In genomic region chr20:1887321-1887720, GRCh38 we compare ENCODE assay signal across 16 cellular contexts. TPM values are rescaled to one million over a fixed set of nuclear protein-coding genes. Genes with fewer than 3 reads are reported as not detected.
A peak's percentile ranks its signal among the peaks of the same experiment; 100 is the strongest.
DNase-seq lines count a peak whose midpoint lies in the region; ATAC-seq, FAIRE-seq and TF ChIP-seq lines count a peak whose summit lies in the region.
"Had no signal": no experiment of that assay in that cellular context is flagged by ENCODE, and none has a peak within 500 bp of the region (broad histone marks: within the 10 kb centered on the region; RNA-seq: fewer than 3 reads in every experiment).

No MANE protein-coding gene starts in this region.

- FAIRE-seq in HepG2 (lab: Jason Lieb, UNC), result no peak
- FAIRE-seq: A204.1, GM12892 had no signal

- TF ChIP-seq EP300 in HepG2 (IDR thresholded peaks at IDR 0.05; ENCODE audit: low read depth in 2 of 2, low read length in 2 of 2) (no peak), HepG2 (CRISPR knock-in tag; IDR thresholded peaks at IDR 0.05; ENCODE audit: borderline replicate concordance) (no peak)

- no peaks in the 10 kb centered on the region for H3K79me2 ChIP-seq in HepG2 (ENCODE audit: insufficient read depth, low read length)

- H3K9ac ChIP-seq in HepG2 (ENCODE audit: insufficient read depth, low read depth, low read length) (no peak overlapping the region), colonic mucosa (ENCODE audit: low read depth in 2 of 2, low read length in 2 of 2) (no peak overlapping the region)

- no peak overlapping the region; a peak in 1 of 6 replicates for H3K4me3 ChIP-seq in HepG2 (replicated peaks in 1 of 3; ENCODE audit: insufficient read depth in 1 of 3, low read depth in 2 of 3, low read length in 3 of 3)
- no peak overlapping the region for H3K4me3 ChIP-seq in right lobe of liver
- H3K4me3 ChIP-seq in colonic mucosa, result no peak overlapping the region
- H3K4me3 ChIP-seq in lower leg skin (ENCODE audit: low read depth, poor library complexity, severe bottlenecking), result no peak overlapping the region
- no peak overlapping the region for H3K4me3 ChIP-seq in right cardiac atrium (ENCODE audit: low read length)
- H3K4me3 ChIP-seq: HAP-1 had no signal

- H3K27me3 ChIP-seq in HepG2 (ENCODE audit: control insufficient read depth in 1 of 2, insufficient read depth in 2 of 2, low read length in 2 of 2) (peaks cover 1 to 5% of the 10 kb centered on the region in 2 experiments; a peak in 3 of 5 replicates), right lobe of liver (no peaks in the 10 kb centered on the region), colonic mucosa (no peaks in the 10 kb centered on the region), right cardiac atrium (ENCODE audit: control insufficient read depth, insufficient read depth) (no peaks in the 10 kb centered on the region)

- H3K9me3 ChIP-seq in HepG2 (ENCODE audit: low read length), result no peaks in the 10 kb centered on the region
- H3K9me3 ChIP-seq in right lobe of liver, result no peaks in the 10 kb centered on the region
- H3K9me3 ChIP-seq in colonic mucosa, result no peaks in the 10 kb centered on the region
- H3K9me3 ChIP-seq in right cardiac atrium (ENCODE audit: control insufficient read depth, low read length), result no peaks in the 10 kb centered on the region
- H3K9me3 ChIP-seq: HAP-1 had no signal

- ATAC-seq in HepG2 (no peak), right lobe of liver (no peak), GM18909 (IDR thresholded peaks at IDR 0.05; ENCODE audit: poor library complexity, unreplicated experiment) (no peak), right cardiac atrium (no peak)

- DNase-seq in HepG2 (ENCODE audit: low spot score) (no peak), right lobe of liver (no peak), colonic mucosa (peak; percentile 39), myocyte (ENCODE audit: low read depth) (peak; percentile 71), lower leg skin (ENCODE audit: low spot score in 2 of 2) (no peak), D341Med (ENCODE audit: low spot score) (no peak), right cardiac atrium (no peak)
- DNase-seq: CD4-positive, CD25-positive, alpha-beta regulatory T cell; DMS79 treated with DMSO at 0.1 percent for 48 hours; GDM1; NCI-H1092; NCI-H1694 had no signal

- WGBS in HepG2 (ENCODE audit: low lambda C conversion rate), result 40% methylated on average over 5 of the region's 5 CpGs
- WGBS in right lobe of liver (ENCODE audit: insufficient coverage, low coverage, low lambda C conversion rate, missing lambda C conversion rate), result 65% methylated on average over 5 of the region's 5 CpGs
- 20 to 34% methylated on average over 5 of the region's 5 CpGs for WGBS in lower leg skin, 2 donors
- WGBS in right cardiac atrium, result 35% methylated on average over 5 of the region's 5 CpGs

- POLR2A ChIA-PET in HepG2 (lab: Yijun Ruan, JAX), result no interaction called here

- peaks cover 74% of the 10 kb centered on the region for H3K4me1 ChIP-seq in HepG2 (ENCODE audit: insufficient read depth, low read length)
- H3K4me1 ChIP-seq in right lobe of liver, result peaks cover 0 to 30% (median 8%) of the 10 kb centered on the region in 4 donors
- H3K4me1 ChIP-seq in colonic mucosa, result no peaks in the 10 kb centered on the region
- no peaks in the 10 kb centered on the region for H3K4me1 ChIP-seq in right cardiac atrium (ENCODE audit: control insufficient read depth, insufficient read depth, low read length)
- H3K4me1 ChIP-seq: HAP-1 had no signal

- no TSS peak for BruUV-seq in HepG2 (replicated peaks; lab: Mats Ljungman, UMichigan)

- CTCF ChIA-PET in HepG2 (lab: Yijun Ruan, JAX; ENCODE audit: low intra/inter-chr PET ratio, low total read pairs), result no interaction called here

- H3K36me3 ChIP-seq in HepG2 (replicated peaks in 1 of 2; ENCODE audit: control insufficient read depth in 1 of 2, insufficient read depth in 2 of 2, low read length in 2 of 2) (no peaks in the 10 kb centered on the region), right lobe of liver (no peaks in the 10 kb centered on the region), colonic mucosa (no peaks in the 10 kb centered on the region)
- H3K36me3 ChIP-seq: HAP-1 had no signal

- H3K4me2 ChIP-seq in HepG2 (ENCODE audit: low read depth, low read length), result peak overlapping the region; percentile 37

- TF ChIP-seq CTCF in HepG2 (CRISPR knock-in tag; IDR thresholded peaks at IDR 0.05), result no peak
- TF ChIP-seq CTCF in right lobe of liver (IDR thresholded peaks at IDR 0.05), result no peak
- TF ChIP-seq CTCF in colonic mucosa (IDR thresholded peaks at IDR 0.05), result no peak
- TF ChIP-seq CTCF in lower leg skin (IDR thresholded peaks at IDR 0.05), result no peak

- no peak overlapping the region for H2AFZ ChIP-seq in HepG2 (ENCODE audit: low read length)

- intact Hi-C loops in HepG2 (cut with micrococcal nuclease; ENCODE audit: unreplicated experiment) (no loop called here), right lobe of liver (cut with DNase I) (loop anchor here (10.0 kb wide), 1 partner anchor 47 kb away; no protein-coding TSS in a partner anchor), colonic mucosa (cut with DNase I) (no loop called here), lower leg skin (cut with DNase I; ENCODE audit: low total_unique reads) (no loop called here), right cardiac atrium (cut with DNase I) (no loop called here)

- H3K27ac ChIP-seq in HepG2 (ENCODE audit: extremely low read length, insufficient read depth, low read length), result no peak overlapping the region
- H3K27ac ChIP-seq in right lobe of liver, result no peak overlapping the region
- H3K27ac ChIP-seq in colonic mucosa, result no peak overlapping the region
- no peak overlapping the region for H3K27ac ChIP-seq in right cardiac atrium (ENCODE audit: low read length)

- TF ChIP-seq POLR2A in HepG2 (IDR thresholded peaks at IDR 0.05; ENCODE audit: insufficient read depth in 1 of 2, low read depth in 2 of 2, low read length in 2 of 2) (no peak), right lobe of liver (IDR thresholded peaks at IDR 0.05) (no peak), lower leg skin (IDR thresholded peaks at IDR 0.05) (no peak)

- H4K20me1 ChIP-seq in HepG2 (ENCODE audit: insufficient read depth, low read length), result no peaks in the 10 kb centered on the region

- no peak for TF ChIP-seq RAD21 in HepG2 (CRISPR knock-in tag; IDR thresholded peaks at IDR 0.05)

- in situ Hi-C loops in HepG2 (cut with HindIII; ENCODE audit: extremely low pct_ligation_motif_present, low pct_unique_long_range_greater_than_20kb), result no loop called here

TF ChIP-seq in HepG2, 621 proteins besides CTCF, POLR2A, EP300 and RAD21 (continues in another document):
- TF ChIP-seq, protein P1, sequence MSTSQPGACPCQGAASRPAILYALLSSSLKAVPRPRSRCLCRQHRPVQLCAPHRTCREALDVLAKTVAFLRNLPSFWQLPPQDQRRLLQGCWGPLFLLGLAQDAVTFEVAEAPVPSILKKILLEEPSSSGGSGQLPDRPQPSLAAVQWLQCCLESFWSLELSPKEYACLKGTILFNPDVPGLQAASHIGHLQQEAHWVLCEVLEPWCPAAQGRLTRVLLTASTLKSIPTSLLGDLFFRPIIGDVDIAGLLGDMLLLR (CRISPR knock-in tag; IDR thresholded peaks at IDR 0.05), result no peak
- TF ChIP-seq GABPA (IDR thresholded peaks at IDR 0.05; ENCODE audit: low read depth, low read length) (0 out of 2 replicates have a peak, but pooled peaks have one; percentile 12), GABPA (CRISPR knock-in tag; IDR thresholded peaks at IDR 0.05; ENCODE audit: low read depth) (0 out of 2 replicates have a peak, but pooled peaks have one; percentile 18), TAF1 (CRISPR knock-in tag; IDR thresholded peaks at IDR 0.05) (no peak), ZNF724P (CRISPR knock-in tag; IDR thresholded peaks at IDR 0.05; ENCODE audit: borderline replicate concordance) (0 out of 2 replicates have a peak, but pooled peaks have one; percentile 37), MYC (CRISPR knock-in tag; IDR thresholded peaks at IDR 0.05; ENCODE audit: borderline replicate concordance) (no peak), ZNF383 (CRISPR knock-in tag; IDR thresholded peaks at IDR 0.05; ENCODE audit: borderline replicate concordance) (no peak), KLF15 (CRISPR knock-in tag; IDR thresholded peaks at IDR 0.05; ENCODE audit: borderline replicate concordance) (no peak), MZF1 (CRISPR knock-in tag; IDR thresholded peaks at IDR 0.05; ENCODE audit: borderline replicate concordance) (no peak), ZKSCAN1 (IDR thresholded peaks at IDR 0.05; ENCODE audit: low read length) (peak; percentile 50; the same call in 1 of the 2 replicates), SSRP1 (CRISPR knock-in tag; IDR thresholded peaks at IDR 0.05) (no peak), HMG20B (CRISPR knock-in tag; conservative IDR thresholded peaks at IDR 0.05) (no peak), ZBTB7B (CRISPR knock-in tag; IDR thresholded peaks at IDR 0.05) (no peak)

RNA-seq across cellular contexts. Expression of gene SIRPA, which starts 7.9 kb away (rescaled TPM):
- total RNA-seq in HepG2 (2016; rRNA removed; fragmentation: Illumina TruSeq; extraction: Trizol) (13.1 and 17.6 TPM in 2 replicates), right lobe of liver (10 to 100 TPM; 26.8 to 42.7 (median 34.8) TPM), colonic mucosa (10 to 100 TPM in 1 of 2 donors, 1 to 10 TPM in 1; 9.8 to 12.2 TPM), myocyte (2.9 and 5.3 TPM in 2 replicates), lower leg skin (10 to 100 TPM; 29.3 to 55.0 (median 44.1) TPM), right cardiac atrium (10 to 100 TPM; 28.1 to 45.2 (median 34.7) TPM)
- total RNA-seq in HepG2 (2016; cell fraction: cytosol; rRNA removed; fragmentation: Illumina TruSeq; extraction: Trizol; ENCODE audit: low read depth), result 7.1 and 7.6 TPM in 2 replicates
- total RNA-seq in HepG2 (2016; cell fraction: insoluble cytoplasmic fraction; rRNA removed; fragmentation: Illumina TruSeq; extraction: Trizol), result 12.0 and 17.3 TPM in 2 replicates
- 23.3 and 25.2 TPM in 2 replicates for total RNA-seq in HepG2 (2016; cell fraction: membrane; rRNA removed; fragmentation: Illumina TruSeq; extraction: Trizol)
- total RNA-seq in HepG2 (2016; cell fraction: nucleus; rRNA removed; fragmentation: Illumina TruSeq; extraction: Trizol), result 17.5 and 21.7 TPM in 2 replicates
- polyA plus RNA-seq in HepG2 (2011; rRNA removed) (6.8 and 7.2 TPM in 2 replicates), right cardiac atrium (19.5 TPM)
- 5.4 and 6.5 TPM in 2 replicates for polyA plus RNA-seq in HepG2 (2011; cell fraction: cytosol; rRNA removed)
- polyA plus RNA-seq in HepG2 (2011; cell fraction: nucleus; rRNA removed), result 9.1 and 9.3 TPM in 2 replicates
- polyA plus RNA-seq in HepG2 (2012), result 2.7 and 4.8 TPM in 2 replicates
- polyA plus RNA-seq in HepG2 (2016; cell fraction: cytosol; fragmentation: Illumina TruSeq; extraction: Trizol; ENCODE audit: low read depth), result 20.1 and 21.9 TPM in 2 replicates
- polyA plus RNA-seq in HepG2 (2016; cell fraction: insoluble cytoplasmic fraction; fragmentation: Illumina TruSeq; extraction: Trizol; ENCODE audit: low read depth), result 23.3 and 30.2 TPM in 2 replicates
- 44.9 and 45.6 TPM in 2 replicates for polyA plus RNA-seq in HepG2 (2016; cell fraction: membrane; fragmentation: Illumina TruSeq; extraction: Trizol; ENCODE audit: low read depth)
- 53.5 and 55.1 TPM in 2 replicates for polyA plus RNA-seq in HepG2 (2016; cell fraction: nucleus; fragmentation: Illumina TruSeq; extraction: Trizol; ENCODE audit: insufficient read depth, low read depth)
- 0.05 and 6.2 TPM in 2 replicates for polyA minus RNA-seq in HepG2 (2011; rRNA and poly(A)+ RNA removed; ENCODE audit: low replicate concordance)
- 2.5 and 3.8 TPM in 2 replicates for polyA minus RNA-seq in HepG2 (2011; cell fraction: cytosol; rRNA and poly(A)+ RNA removed)
- 2.4 and 2.6 TPM in 2 replicates for polyA minus RNA-seq in HepG2 (2011; cell fraction: nucleus; rRNA and poly(A)+ RNA removed)
- 19.2 TPM for polyA plus RNA-seq in myocyte (2012)
- total RNA-seq: CD4-positive, CD25-positive, alpha-beta regulatory T cell had no signal
- polyA plus RNA-seq: CD4-positive, CD25-positive, alpha-beta regulatory T cell had no signal

Comparison
In these comparisons a context has a peak if more than half of its experiments do, and no peak if none do; other contexts are left out.
1. intact Hi-C loops: an anchor here in right lobe of liver (10.0 kb wide); none called in HepG2, colonic mucosa, lower leg skin and right cardiac atrium.
2. DNase-seq: peak in colonic mucosa (single experiment) and myocyte (single experiment); none in HepG2 (single experiment), right lobe of liver (0 of 3), lower leg skin (0 of 2), D341Med (single experiment) and right cardiac atrium (0 of 3).